Comparison of ENCODE assay signal across 2 cellular contexts in genomic region chr18:46200178-46201055, GRCh38.
A peak's percentile ranks its signal among the peaks of the same experiment; 100 is the strongest.
TF ChIP-seq lines count a peak whose summit lies in the region.
"Not testable (repeated sequence)": the region's sequence is repeated elsewhere in the genome, so short reads cannot be mapped to it uniquely, and the experiment has no call there.

No MANE protein-coding gene starts in this region.

TF ChIP-seq in WTC11, 78 proteins besides CTCF, POLR2A, EP300 and RAD21:
- TF ChIP-seq ZNF121 (CRISPR knock-in tag; IDR thresholded peaks at IDR 0.05): peak; percentile 72

TF ChIP-seq in HepG2, 621 proteins besides CTCF, POLR2A, EP300 and RAD21:
- peak; percentile 74 for TF ChIP-seq ATF7 (IDR thresholded peaks at IDR 0.05)
- TF ChIP-seq ATF7 (CRISPR knock-in tag; IDR thresholded peaks at IDR 0.05): not testable (repeated sequence)
- TF ChIP-seq ZNF121 (CRISPR knock-in tag; IDR thresholded peaks at IDR 0.05): 0 out of 2 replicates have a peak, but pooled peaks have one; percentile 22
TF ChIP-seq in HepG2: peak in this region for 2; not testable (repeated sequence) for 619.
